Comparison of ENCODE assay signal across 8 cellular contexts in genomic region chr1:220879509-220880366, GRCh38. TPM values are rescaled to one million over a fixed set of nuclear protein-coding genes. Genes with fewer than 3 reads are reported as not detected.
A peak's percentile ranks its signal among the peaks of the same experiment; 100 is the strongest.
DNase-seq lines count a peak whose midpoint lies in the region; ATAC-seq and TF ChIP-seq lines count a peak whose summit lies in the region.

No MANE protein-coding gene starts in this region.

- TF ChIP-seq CTCF in brain microvascular endothelial cell (IDR thresholded peaks at IDR 0.05; ENCODE audit: low read depth, low read length, missing control alignments) (peak; percentile 14), kidney epithelial cell (IDR thresholded peaks at IDR 0.05; ENCODE audit: insufficient read depth, low read length, poor library complexity, severe bottlenecking) (peak; percentile 11)

- peak overlapping the region; percentile 99 for H3K27ac Mint-ChIP-seq in stimulated activated naive B cell treated with anti-CD40 and anti-IgM and Interleukin-4, amounts not matched to agents 10 μg/mL and 1 μg/mL and 100 μg/mL, for 72 hours

- H3K27ac ChIP-seq in brain microvascular endothelial cell, result peak overlapping the region; percentile 1

- peaks cover 74% of the 10 kb centered on the region for H3K27me3 Mint-ChIP-seq in activated T-cell treated with anti-CD3 and anti-CD28 coated beads, Interleukin-2, amount 50 U/mL, for 4 hours (ENCODE audit: low read depth)
- H3K27me3 Mint-ChIP-seq in stimulated activated naive B cell treated with anti-CD40 and anti-IgM and Interleukin-4, amounts not matched to agents 10 μg/mL and 1 μg/mL and 100 μg/mL, for 72 hours, result peaks cover 4 to 9% of the 10 kb centered on the region in 2 donors

- H3K9me3 ChIP-seq in HAP-1, result no peaks in the 10 kb centered on the region

- H3K9me3 Mint-ChIP-seq in activated T-cell treated with anti-CD3 and anti-CD28 coated beads, Interleukin-2, amount 50 U/mL, for 4 hours, result no peaks in the 10 kb centered on the region
- H3K9me3 Mint-ChIP-seq in stimulated activated naive B cell treated with anti-CD40 and anti-IgM and Interleukin-4, amounts not matched to agents 10 μg/mL and 1 μg/mL and 100 μg/mL, for 72 hours, result no peaks in the 10 kb centered on the region

- no peak for DNase-seq in activated T-cell treated with anti-CD3 and anti-CD28 coated beads, Interleukin-2, amount 50 U/mL, for 4 hours
- DNase-seq in activated T-cell treated with anti-CD3 and anti-CD28 coated beads for 4 hours (no peak), HAP-1 (ENCODE audit: low spot score in 2 of 2) (peak; percentile 36 to 68), NCI-H1417 treated with DMSO at 0.1 percent for 48 hours (lab: John Stamatoyannopoulos, UW) (peak; percentile 55), brain microvascular endothelial cell (no peak), kidney epithelial cell (ENCODE audit: low read depth) (no peak), cerebellar cortex (ENCODE audit: low spot score) (no peak)
- DNase-seq in stimulated activated naive B cell treated with anti-CD40 and anti-IgM and Interleukin-4, amounts not matched to agents 10 μg/mL and 1 μg/mL and 100 μg/mL, for 72 hours, result no peak

- peaks cover 6% of the 10 kb centered on the region; the same call in 1 of the 2 replicates for H3K4me1 ChIP-seq in HAP-1

- H3K4me3 ChIP-seq in HAP-1, result peak overlapping the region; percentile 65
- peak overlapping the region; percentile 65 for H3K4me3 ChIP-seq in brain microvascular endothelial cell (ENCODE audit: low read depth, low read length)
- peak overlapping the region; percentile 56 for H3K4me3 ChIP-seq in kidney epithelial cell (ENCODE audit: low read depth, low read length)

- ATAC-seq in activated T-cell treated with anti-CD3 and anti-CD28 coated beads, Interleukin-2, amount 50 U/mL, for 4 hours, result peak; percentile 13 to 37
- peak; percentile 26 to 37 for ATAC-seq in stimulated activated naive B cell treated with anti-CD40 and anti-IgM and Interleukin-4, amounts not matched to agents 10 μg/mL and 1 μg/mL and 100 μg/mL, for 72 hours (replicated peaks)

- H3K36me3 Mint-ChIP-seq in activated T-cell treated with anti-CD3 and anti-CD28 coated beads, Interleukin-2, amount 50 U/mL, for 4 hours (ENCODE audit: insufficient read depth), result peaks cover 1% of the 10 kb centered on the region
- peaks cover 37 to 41% of the 10 kb centered on the region in 2 donors for H3K36me3 Mint-ChIP-seq in stimulated activated naive B cell treated with anti-CD40 and anti-IgM and Interleukin-4, amounts not matched to agents 10 μg/mL and 1 μg/mL and 100 μg/mL, for 72 hours

- H3K4me3 Mint-ChIP-seq in activated T-cell treated with anti-CD3 and anti-CD28 coated beads, Interleukin-2, amount 50 U/mL, for 4 hours, result peak overlapping the region; percentile 72
- peak overlapping the region; percentile 97 to 99 for H3K4me3 Mint-ChIP-seq in stimulated activated naive B cell treated with anti-CD40 and anti-IgM and Interleukin-4, amounts not matched to agents 10 μg/mL and 1 μg/mL and 100 μg/mL, for 72 hours

- H3K36me3 ChIP-seq in HAP-1 (replicated peaks), result peaks cover 2% of the 10 kb centered on the region; the same call in 1 of the 2 replicates
- H3K36me3 ChIP-seq in brain microvascular endothelial cell (replicated peaks), result no peaks in the 10 kb centered on the region
- no peaks in the 10 kb centered on the region for H3K36me3 ChIP-seq in kidney epithelial cell (ENCODE audit: control insufficient read depth, insufficient read depth, low read length)

- in situ Hi-C loops in HAP-1 (cut with MboI; ENCODE audit: low sequenced_read_pairs) (no loop called here), brain microvascular endothelial cell (cut with HindIII; ENCODE audit: low pct_ligation_motif_present, low sequenced_read_pairs) (loop anchor here (25.0 kb wide), 1 partner anchor 558 kb away; no protein-coding TSS in a partner anchor)

- H3K27me3 ChIP-seq in HAP-1 (ENCODE audit: low read depth), result no peaks in the 10 kb centered on the region
- peaks cover 12% of the 10 kb centered on the region for H3K27me3 ChIP-seq in brain microvascular endothelial cell (replicated peaks)
- H3K27me3 ChIP-seq in kidney epithelial cell (ENCODE audit: control insufficient read depth, insufficient read depth, low read length), result peaks cover 57% of the 10 kb centered on the region

- peaks cover 33% of the 10 kb centered on the region for H3K4me1 Mint-ChIP-seq in activated T-cell treated with anti-CD3 and anti-CD28 coated beads, Interleukin-2, amount 50 U/mL, for 4 hours (ENCODE audit: low read depth)
- peaks cover 36 to 66% of the 10 kb centered on the region in 2 donors for H3K4me1 Mint-ChIP-seq in stimulated activated naive B cell treated with anti-CD40 and anti-IgM and Interleukin-4, amounts not matched to agents 10 μg/mL and 1 μg/mL and 100 μg/mL, for 72 hours

RNA-seq across cellular contexts. Expression of gene HLX, which starts 0.5 kb away (rescaled TPM):
- 1 to 10 TPM in 1 of 3 donors, under 1 TPM in 2; 0.30 to 2.4 (median 0.47) TPM for total RNA-seq in activated T-cell treated with anti-CD3 and anti-CD28 coated beads, Interleukin-2, amount 50 U/mL, for 4 hours
- 0.68 and 3.2 TPM in 2 replicates for total RNA-seq in kidney epithelial cell

Comparison
In these comparisons a context has a peak if more than half of its experiments do, and no peak if none do; other contexts are left out.
1. DNase-seq: peak in HAP-1 (2 of 2) and NCI-H1417 treated with DMSO at 0.1 percent for 48 hours (single experiment); none in activated T-cell treated with anti-CD3 and anti-CD28 coated beads, Interleukin-2, amount 50 U/mL, for 4 hours (single experiment), activated T-cell treated with anti-CD3 and anti-CD28 coated beads for 4 hours (single experiment), brain microvascular endothelial cell (single experiment), kidney epithelial cell (single experiment), stimulated activated naive B cell treated with anti-CD40 and anti-IgM and Interleukin-4, amounts not matched to agents 10 μg/mL and 1 μg/mL and 100 μg/mL, for 72 hours (single experiment) and cerebellar cortex (single experiment).
2. Peak in every context shown above with its lines, with median percentiles within 50 percentile points of each other: H3K4me3 ChIP-seq.